23 cellular contexts compared by ENCODE assay signal in the genomic region with DNA sequence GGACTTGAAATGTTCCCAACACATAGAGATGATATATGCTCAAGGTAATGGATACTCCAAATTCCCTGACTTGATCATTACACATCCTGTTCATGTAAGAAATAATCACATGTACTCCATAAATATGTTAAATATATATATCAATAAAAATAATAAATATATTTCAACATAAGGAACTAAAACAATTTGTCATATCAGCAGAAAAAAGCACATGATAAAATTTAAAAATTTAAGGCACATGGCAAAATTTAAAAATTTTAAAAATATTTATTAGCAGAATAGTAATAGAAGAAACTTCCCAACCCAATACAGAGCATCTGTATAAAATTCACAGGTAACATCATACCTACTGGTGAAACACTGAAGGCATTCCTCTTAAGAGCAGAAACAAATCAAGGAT.
A peak's percentile ranks its signal among the peaks of the same experiment; 100 is the strongest.
DNase-seq lines count a peak whose midpoint lies in the region; ATAC-seq, FAIRE-seq and TF ChIP-seq lines count a peak whose summit lies in the region.
"Had no signal": no experiment of that assay in that cellular context is flagged by ENCODE, and none has a peak within 500 bp of the region (broad histone marks: within the 10 kb centered on the region; RNA-seq: fewer than 3 reads in every experiment).

No MANE protein-coding gene starts in this region.

- TF ChIP-seq CTCF in A549 (IDR thresholded peaks at IDR 0.05), result no peak

- no peak for TF ChIP-seq POLR2A in A549 (IDR thresholded peaks at IDR 0.05; ENCODE audit: low read length)

- ATAC-seq in A549 (no peak), GM21360 (IDR thresholded peaks at IDR 0.05; ENCODE audit: unreplicated experiment) (no peak)
- ATAC-seq: CD8-positive, alpha-beta T cell had no signal

- H3K4me1 ChIP-seq in A549, result no peaks in the 10 kb centered on the region
- H3K4me1 ChIP-seq: BLaER1 treated with 17β-estradiol and CSF1 and Interleukin-3, amounts not matched to agents 10 nM and 100 nM; Caco-2 had no signal

- no peak for TF ChIP-seq EP300 in A549 (IDR thresholded peaks at IDR 0.05)

- H3K4me2 ChIP-seq in A549, result no peak overlapping the region
- H3K4me2 ChIP-seq: BLaER1 treated with 17β-estradiol and CSF1 and Interleukin-3, amounts not matched to agents 10 nM and 100 nM had no signal

- CTCF ChIA-PET in A549 (lab: Yijun Ruan, JAX), result no interaction called here

- no peak for DNase-seq in A549 (ENCODE audit: low read depth in 1 of 2, low spot score in 1 of 2)
- no peak for DNase-seq in frontal cortex (ENCODE audit: low spot score in 2 of 2)
- no peak for DNase-seq in NCI-H1417 treated with DMSO at 0.1 percent for 48 hours (lab: John Stamatoyannopoulos, UW)
- DNase-seq in activated CD8-positive, alpha-beta memory T cell treated with anti-CD3 and anti-CD28 coated beads, Interleukin-2, amount 50 U/mL, for 4 hours, result no peak
- no peak for DNase-seq in AG20443 (ENCODE audit: low spot score)
- DNase-seq: 8988T; ACHN; AML-193; Caco-2; Calu3; CD4-positive, alpha-beta T cell; CD8-positive, alpha-beta T cell; DMS79 treated with DMSO at 0.1 percent for 48 hours; GF-D8 had no signal

- FAIRE-seq in A204.1 (lab: Jason Lieb, UNC) (peak; percentile 9), A549 (lab: Jason Lieb, UNC) (no peak), TTC549 (lab: Jason Lieb, UNC) (peak; percentile 28), frontal cortex (lab: Jason Lieb, UNC) (peak; percentile 36)
- FAIRE-seq: D721Med, G401.6, GM12891, GM19239 had no signal

- H3K9me3 ChIP-seq in A549, result peaks cover 7% of the 10 kb centered on the region; the same call in 2 of the 3 replicates

- H3K27ac ChIP-seq in A549, result no peak overlapping the region
- H3K27ac ChIP-seq: BLaER1 treated with 17β-estradiol and CSF1 and Interleukin-3, amounts not matched to agents 10 nM and 100 nM; C4-2B had no signal

- H3K4me3 ChIP-seq in A549, result no peak overlapping the region
- H3K4me3 ChIP-seq: BLaER1 treated with 17β-estradiol and CSF1 and Interleukin-3, amounts not matched to agents 10 nM and 100 nM had no signal

- TF ChIP-seq RAD21 in A549 (conservative IDR thresholded peaks at IDR 0.05 in 1 of 2, IDR thresholded peaks at IDR 0.05 in 1 of 2), result no peak

- POLR2A ChIA-PET in A549 (lab: Yijun Ruan, JAX), result no interaction called here

TF ChIP-seq in A549, 52 proteins besides CTCF, POLR2A, EP300 and RAD21:
- TF ChIP-seq MAFK (IDR thresholded peaks at IDR 0.05; ENCODE audit: partially characterized antibody) (peak; percentile 61), NPAS2 (CRISPR knock-in tag; IDR thresholded peaks at IDR 0.05; ENCODE audit: borderline replicate concordance) (no peak)
